1 cellular context compared by ENCODE assay signal in genomic region chr2:120539937-120540718, GRCh38.
A peak's percentile ranks its signal among the peaks of the same experiment; 100 is the strongest.
TF ChIP-seq lines count a peak whose summit lies in the region.

No MANE protein-coding gene starts in this region.

TF ChIP-seq in HepG2, 621 proteins besides CTCF, POLR2A, EP300 and RAD21 (continued from another document and continues in another):
- TF ChIP-seq HMGXB3 (CRISPR knock-in tag; IDR thresholded peaks at IDR 0.05; ENCODE audit: borderline replicate concordance) = no peak
- no peak for TF ChIP-seq SP140L (CRISPR knock-in tag; IDR thresholded peaks at IDR 0.05; ENCODE audit: borderline replicate concordance)
- no peak for TF ChIP-seq ZNF10 (CRISPR knock-in tag; IDR thresholded peaks at IDR 0.05; ENCODE audit: borderline replicate concordance, low read depth)
- no peak; the same call in 1 of the 2 replicates for TF ChIP-seq ZNF552 (CRISPR knock-in tag; IDR thresholded peaks at IDR 0.05; ENCODE audit: borderline replicate concordance)
- TF ChIP-seq BORCS8-MEF2B (CRISPR knock-in tag; IDR thresholded peaks at IDR 0.05) = 0 out of 2 replicates have a peak, but pooled peaks have one; percentile 10
- no peak for TF ChIP-seq POLR2AphosphoS2 (IDR thresholded peaks at IDR 0.05; ENCODE audit: low read depth, low read length)
- no peak for TF ChIP-seq ZNF34 (CRISPR knock-in tag; IDR thresholded peaks at IDR 0.05; ENCODE audit: borderline replicate concordance)
- TF ChIP-seq, protein P1, sequence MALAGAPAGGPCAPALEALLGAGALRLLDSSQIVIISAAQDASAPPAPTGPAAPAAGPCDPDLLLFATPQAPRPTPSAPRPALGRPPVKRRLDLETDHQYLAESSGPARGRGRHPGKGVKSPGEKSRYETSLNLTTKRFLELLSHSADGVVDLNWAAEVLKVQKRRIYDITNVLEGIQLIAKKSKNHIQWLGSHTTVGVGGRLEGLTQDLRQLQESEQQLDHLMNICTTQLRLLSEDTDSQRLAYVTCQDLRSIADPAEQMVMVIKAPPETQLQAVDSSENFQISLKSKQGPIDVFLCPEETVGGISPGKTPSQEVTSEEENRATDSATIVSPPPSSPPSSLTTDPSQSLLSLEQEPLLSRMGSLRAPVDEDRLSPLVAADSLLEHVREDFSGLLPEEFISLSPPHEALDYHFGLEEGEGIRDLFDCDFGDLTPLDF (CRISPR knock-in tag; IDR thresholded peaks at IDR 0.05) = no peak
- no peak for TF ChIP-seq ZNF720 (CRISPR knock-in tag; IDR thresholded peaks at IDR 0.05)
- TF ChIP-seq ZIK1 (CRISPR knock-in tag; IDR thresholded peaks at IDR 0.05; ENCODE audit: borderline replicate concordance, low read depth) = peak; percentile 43; the same call in 1 of the 2 replicates
- peak; percentile 42; the same call in 1 of the 2 replicates for TF ChIP-seq PRDM15 (CRISPR knock-in tag; IDR thresholded peaks at IDR 0.05)
- TF ChIP-seq PRDM10 (CRISPR knock-in tag; IDR thresholded peaks at IDR 0.05; ENCODE audit: low read depth) = peak; percentile 67; the same call in 1 of the 2 replicates
- TF ChIP-seq ZNF460 (CRISPR knock-in tag; IDR thresholded peaks at IDR 0.05; ENCODE audit: borderline replicate concordance) = no peak; the same call in 1 of the 2 replicates
- TF ChIP-seq CENPT (CRISPR knock-in tag; IDR thresholded peaks at IDR 0.05; ENCODE audit: low read depth) = no peak
- TF ChIP-seq ZNF207 (IDR thresholded peaks at IDR 0.05; ENCODE audit: borderline replicate concordance) = no peak
- no peak for TF ChIP-seq NR3C1 (CRISPR knock-in tag; IDR thresholded peaks at IDR 0.05)
- TF ChIP-seq MLX (CRISPR knock-in tag; IDR thresholded peaks at IDR 0.05) = no peak; the same call in 1 of the 2 replicates
- TF ChIP-seq ZFP36L2 (CRISPR knock-in tag; IDR thresholded peaks at IDR 0.05) = no peak
- TF ChIP-seq, protein P2, sequence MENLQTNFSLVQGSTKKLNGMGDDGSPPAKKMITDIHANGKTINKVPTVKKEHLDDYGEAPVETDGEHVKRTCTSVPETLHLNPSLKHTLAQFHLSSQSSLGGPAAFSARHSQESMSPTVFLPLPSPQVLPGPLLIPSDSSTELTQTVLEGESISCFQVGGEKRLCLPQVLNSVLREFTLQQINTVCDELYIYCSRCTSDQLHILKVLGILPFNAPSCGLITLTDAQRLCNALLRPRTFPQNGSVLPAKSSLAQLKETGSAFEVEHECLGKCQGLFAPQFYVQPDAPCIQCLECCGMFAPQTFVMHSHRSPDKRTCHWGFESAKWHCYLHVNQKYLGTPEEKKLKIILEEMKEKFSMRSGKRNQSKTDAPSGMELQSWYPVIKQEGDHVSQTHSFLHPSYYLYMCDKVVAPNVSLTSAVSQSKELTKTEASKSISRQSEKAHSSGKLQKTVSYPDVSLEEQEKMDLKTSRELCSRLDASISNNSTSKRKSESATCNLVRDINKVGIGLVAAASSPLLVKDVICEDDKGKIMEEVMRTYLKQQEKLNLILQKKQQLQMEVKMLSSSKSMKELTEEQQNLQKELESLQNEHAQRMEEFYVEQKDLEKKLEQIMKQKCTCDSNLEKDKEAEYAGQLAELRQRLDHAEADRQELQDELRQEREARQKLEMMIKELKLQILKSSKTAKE (CRISPR knock-in tag; IDR thresholded peaks at IDR 0.05; ENCODE audit: borderline replicate concordance) = peak; percentile 70; the same call in 1 of the 2 replicates
- TF ChIP-seq SMARCC2 (IDR thresholded peaks at IDR 0.05) = no peak
- TF ChIP-seq GTF2F1 (IDR thresholded peaks at IDR 0.05; ENCODE audit: low read length) = 0 out of 2 replicates have a peak, but pooled peaks have one; percentile 47
- no peak; the same call in 1 of the 2 replicates for TF ChIP-seq MIER3 (CRISPR knock-in tag; IDR thresholded peaks at IDR 0.05; ENCODE audit: borderline replicate concordance)
- peak; percentile 83; the same call in 1 of the 2 replicates for TF ChIP-seq FOXJ3 (CRISPR knock-in tag; IDR thresholded peaks at IDR 0.05; ENCODE audit: borderline replicate concordance)
- TF ChIP-seq ATF5 (CRISPR knock-in tag; IDR thresholded peaks at IDR 0.05; ENCODE audit: low read depth) = no peak
- TF ChIP-seq, protein P3, sequence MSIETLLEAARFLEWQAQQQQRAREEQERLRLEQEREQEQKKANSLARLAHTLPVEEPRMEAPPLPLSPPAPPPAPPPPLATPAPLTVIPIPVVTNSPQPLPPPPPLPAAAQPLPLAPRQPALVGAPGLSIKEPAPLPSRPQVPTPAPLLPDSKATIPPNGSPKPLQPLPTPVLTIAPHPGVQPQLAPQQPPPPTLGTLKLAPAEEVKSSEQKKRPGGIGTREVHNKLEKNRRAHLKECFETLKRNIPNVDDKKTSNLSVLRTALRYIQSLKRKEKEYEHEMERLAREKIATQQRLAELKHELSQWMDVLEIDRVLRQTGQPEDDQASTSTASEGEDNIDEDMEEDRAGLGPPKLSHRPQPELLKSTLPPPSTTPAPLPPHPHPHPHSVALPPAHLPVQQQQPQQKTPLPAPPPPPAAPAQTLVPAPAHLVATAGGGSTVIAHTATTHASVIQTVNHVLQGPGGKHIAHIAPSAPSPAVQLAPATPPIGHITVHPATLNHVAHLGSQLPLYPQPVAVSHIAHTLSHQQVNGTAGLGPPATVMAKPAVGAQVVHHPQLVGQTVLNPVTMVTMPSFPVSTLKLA (IDR thresholded peaks at IDR 0.05) = peak; percentile 49
- peak; percentile 71; the same call in 1 of the 2 replicates for TF ChIP-seq ZBTB39 (CRISPR knock-in tag; IDR thresholded peaks at IDR 0.05)
- TF ChIP-seq TARDBP (CRISPR knock-in tag; IDR thresholded peaks at IDR 0.05) = peak; percentile 75
- no peak for TF ChIP-seq ZNF841 (CRISPR knock-in tag; IDR thresholded peaks at IDR 0.05; ENCODE audit: borderline replicate concordance)
- peak; percentile 92 for TF ChIP-seq BRCA1 (CRISPR knock-in tag; IDR thresholded peaks at IDR 0.05)
- TF ChIP-seq CBFB (CRISPR knock-in tag; IDR thresholded peaks at IDR 0.05) = 0 out of 2 replicates have a peak, but pooled peaks have one; percentile 71
- TF ChIP-seq, protein P4, sequence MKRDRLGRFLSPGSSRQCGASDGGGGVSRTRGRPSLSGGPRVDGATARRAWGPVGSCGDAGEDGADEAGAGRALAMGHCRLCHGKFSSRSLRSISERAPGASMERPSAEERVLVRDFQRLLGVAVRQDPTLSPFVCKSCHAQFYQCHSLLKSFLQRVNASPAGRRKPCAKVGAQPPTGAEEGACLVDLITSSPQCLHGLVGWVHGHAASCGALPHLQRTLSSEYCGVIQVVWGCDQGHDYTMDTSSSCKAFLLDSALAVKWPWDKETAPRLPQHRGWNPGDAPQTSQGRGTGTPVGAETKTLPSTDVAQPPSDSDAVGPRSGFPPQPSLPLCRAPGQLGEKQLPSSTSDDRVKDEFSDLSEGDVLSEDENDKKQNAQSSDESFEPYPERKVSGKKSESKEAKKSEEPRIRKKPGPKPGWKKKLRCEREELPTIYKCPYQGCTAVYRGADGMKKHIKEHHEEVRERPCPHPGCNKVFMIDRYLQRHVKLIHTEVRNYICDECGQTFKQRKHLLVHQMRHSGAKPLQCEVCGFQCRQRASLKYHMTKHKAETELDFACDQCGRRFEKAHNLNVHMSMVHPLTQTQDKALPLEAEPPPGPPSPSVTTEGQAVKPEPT (CRISPR knock-in tag; IDR thresholded peaks at IDR 0.05; ENCODE audit: low read depth) = no peak; the same call in 1 of the 2 replicates
